ENCODE assay signal across 16 cellular contexts in genomic region chr1:151953409-151954094, GRCh38.
"Had no signal": no experiment of that assay in that cellular context is flagged by ENCODE, and none has a peak within 500 bp of the region (broad histone marks: within the 10 kb centered on the region; RNA-seq: fewer than 3 reads in every experiment).

No MANE protein-coding gene starts in this region.

- H3K9me3 Mint-ChIP-seq: activated naive CD8-positive, alpha-beta T cell treated with anti-CD3 and anti-CD28 coated beads for 36 hours; central memory CD8-positive, alpha-beta T cell; natural killer cell treated with Interleukin-12 subunit alpha and Interleukin-12 subunit beta and Interleukin-15 and Interleukin-18, amount 100 ng/mL, for 72 hours had no signal

- H3K4me1 Mint-ChIP-seq: activated naive CD8-positive, alpha-beta T cell treated with anti-CD3 and anti-CD28 coated beads for 36 hours had no signal

- FAIRE-seq: endothelial cell of umbilical vein, urothelium cell line had no signal

- H3K36me3 ChIP-seq: brain microvascular endothelial cell, heart left ventricle, left lung, prostate gland had no signal

- H3K27ac Mint-ChIP-seq: activated naive CD8-positive, alpha-beta T cell treated with anti-CD3 and anti-CD28 coated beads for 36 hours; natural killer cell treated with Interleukin-12 subunit alpha and Interleukin-12 subunit beta and Interleukin-15 and Interleukin-18, amount 100 ng/mL, for 72 hours had no signal

- H3K27me3 Mint-ChIP-seq: central memory CD8-positive, alpha-beta T cell had no signal

- H3K9me3 ChIP-seq: heart left ventricle, left lung, prostate gland had no signal

- H3K4me3 ChIP-seq: heart left ventricle, left lung, prostate gland had no signal

- H3K36me3 Mint-ChIP-seq: activated naive CD8-positive, alpha-beta T cell treated with anti-CD3 and anti-CD28 coated beads for 36 hours; natural killer cell treated with Interleukin-12 subunit alpha and Interleukin-12 subunit beta and Interleukin-15 and Interleukin-18, amount 100 ng/mL, for 72 hours had no signal

- H3K4me3 Mint-ChIP-seq: activated naive CD8-positive, alpha-beta T cell treated with anti-CD3 and anti-CD28 coated beads for 36 hours; central memory CD8-positive, alpha-beta T cell; natural killer cell treated with Interleukin-12 subunit alpha and Interleukin-12 subunit beta and Interleukin-15 and Interleukin-18, amount 100 ng/mL, for 72 hours had no signal

- DNase-seq: activated CD4-positive, alpha-beta T cell treated with anti-CD3 and anti-CD28 coated beads, Interleukin-2, amount 50 U/mL, for 1 hour; activated CD8-positive, alpha-beta memory T cell treated with anti-CD3 and anti-CD28 coated beads for 24 hours; activated naive CD8-positive, alpha-beta T cell treated with anti-CD3 and anti-CD28 coated beads for 36 hours; brain microvascular endothelial cell; effector CD8-positive, alpha-beta T cell; foreskin melanocyte; heart left ventricle; left lung; occipital lobe; stimulated activated CD4-positive, alpha-beta T cell treated with anti-CD3 and anti-CD28 coated beads, Interleukin-12 subunit alpha, Interleukin-12 subunit beta, amount 100 ng/mL, for 4 hours; stimulated activated CD4-positive, alpha-beta T cell treated with anti-CD3 and anti-CD28 coated beads, Interleukin-2, amount 100 ng/mL, for 24 hours had no signal

- ATAC-seq: heart left ventricle; left lung; natural killer cell treated with Interleukin-12 subunit alpha and Interleukin-12 subunit beta and Interleukin-15 and Interleukin-18, amount 100 ng/mL, for 72 hours had no signal

- H3K4me1 ChIP-seq: heart left ventricle, prostate gland had no signal

- H3K27ac ChIP-seq: brain microvascular endothelial cell, heart left ventricle, left lung, prostate gland had no signal

- H3K27me3 ChIP-seq: brain microvascular endothelial cell, heart left ventricle, left lung had no signal
